In genomic region chr6:81739230-81740195, GRCh38 we compare ENCODE assay signal across 20 cellular contexts.
"Had no signal": no experiment of that assay in that cellular context is flagged by ENCODE, and none has a peak within 500 bp of the region (broad histone marks: within the 10 kb centered on the region; RNA-seq: fewer than 3 reads in every experiment).

No MANE protein-coding gene starts in this region.

- DNase-seq: activated CD4-positive, alpha-beta T cell treated with anti-CD3 and anti-CD28 coated beads for 4 hours; activated CD4-positive, alpha-beta T cell treated with anti-CD3 and anti-CD28 coated beads, Interleukin-2, amount 50 U/mL, for 48 hours; activated CD4-positive, CD25-positive, alpha-beta regulatory T cell; activated naive CD4-positive, alpha-beta T cell treated with Interleukin-2 at 50 U/mL for 16 hours; activated naive CD8-positive, alpha-beta T cell treated with anti-CD3 and anti-CD28 coated beads, Interleukin-2, amount 10 ng/mL, durations not matched to agents 7 days and 5 days; activated T-cell treated with anti-CD3 and anti-CD28 coated beads, Interleukin-2, amount 50 U/mL, for 48 hours; amniotic stem cell; dorsolateral prefrontal cortex; effector memory CD8-positive, alpha-beta T cell; head of caudate nucleus; hypothalamus; left cardiac atrium; ovary; right cardiac atrium; stimulated activated CD4-positive, alpha-beta T cell treated with anti-CD3 and anti-CD28 coated beads, Interleukin-12 subunit alpha, Interleukin-12 subunit beta, amount 100 ng/mL, for 4 hours; stimulated activated CD4-positive, alpha-beta T cell treated with anti-CD3 and anti-CD28 coated beads, Interleukin-4, amount 100 ng/mL, for 4 hours; tibial artery had no signal

- H3K4me3 ChIP-seq: breast epithelium, dorsolateral prefrontal cortex, gastroesophageal sphincter, ovary, prostate gland, tibial artery had no signal

- H3K27ac ChIP-seq: breast epithelium, dorsolateral prefrontal cortex, gastroesophageal sphincter, ovary, prostate gland, tibial artery had no signal

- H3K4me1 ChIP-seq: breast epithelium, prostate gland had no signal

- H3K9me3 ChIP-seq: gastroesophageal sphincter, ovary, prostate gland had no signal

- H3K36me3 ChIP-seq: breast epithelium, gastroesophageal sphincter, ovary, prostate gland, tibial artery had no signal
